In the genomic region with DNA sequence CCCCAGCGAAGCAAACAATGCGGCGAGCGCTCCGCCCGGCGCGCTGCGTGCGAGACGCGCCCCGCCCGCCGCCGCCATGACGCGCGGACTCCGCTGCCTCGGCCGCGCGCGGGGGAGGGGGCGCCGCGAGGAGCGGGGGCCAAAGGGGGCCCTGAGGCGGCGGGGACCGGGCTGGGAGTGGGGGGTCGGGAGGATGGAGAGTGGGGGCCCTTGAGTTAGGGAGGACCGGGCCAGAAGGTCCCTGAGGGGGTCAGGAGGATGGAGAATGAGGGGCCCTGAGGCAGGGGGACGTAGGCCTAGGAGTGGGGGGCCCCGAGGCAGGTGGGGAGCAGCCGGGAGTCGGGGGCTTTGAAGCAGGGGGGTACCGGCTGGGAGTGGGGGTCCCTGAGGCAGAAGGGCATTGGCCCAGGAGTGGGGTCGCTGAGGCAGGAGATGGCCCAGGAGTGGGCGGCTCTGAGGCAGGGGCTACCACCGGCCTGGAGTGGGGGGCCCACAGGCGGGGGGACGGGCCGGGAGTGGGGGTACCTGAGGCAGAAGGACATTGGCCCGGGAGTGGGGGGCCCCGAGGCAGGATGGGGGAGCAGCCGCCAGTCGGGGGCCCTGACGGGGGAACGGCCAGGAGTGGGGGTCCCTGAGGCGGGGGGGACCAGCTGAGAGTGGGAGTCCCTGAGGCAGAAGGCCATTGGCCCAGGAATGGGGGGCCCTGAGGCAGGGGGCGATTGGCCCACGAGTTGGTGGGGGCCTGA, we compare ENCODE assay signal across 8 cellular contexts. TPM values are rescaled to one million over a fixed set of nuclear protein-coding genes. Genes with fewer than 3 reads are reported as not detected.
DNase-seq lines count a peak whose midpoint lies in the region; ATAC-seq, FAIRE-seq and TF ChIP-seq lines count a peak whose summit lies in the region.

Gene BRD1 (minus strand): TSS at position 21 of the 746 bp plus-strand sequence. CDS start 3,556 bp downstream, outside the sequence.

- H3K9me3 ChIP-seq in OCI-LY7 (ENCODE audit: low read length) (no peaks in the 10 kb centered on the region), testis (no peaks in the 10 kb centered on the region)

- TF ChIP-seq CTCF in CD14-positive monocyte (IDR thresholded peaks at IDR 0.05) (no peak), OCI-LY7 (conservative IDR thresholded peaks at IDR 0.05; ENCODE audit: low read length) (no peak), fibroblast of pulmonary artery (IDR thresholded peaks at IDR 0.05; ENCODE audit: low read length, missing control alignments) (no peak), testis (IDR thresholded peaks at IDR 0.05) (no peak)

- peak within 1 kb of the TSS; percentile 78 for H3K4me3 ChIP-seq in OCI-LY7 (ENCODE audit: low read depth, low read length, poor library complexity, severe bottlenecking)
- peak within 1 kb of the TSS; percentile 74 for H3K4me3 ChIP-seq in fibroblast of pulmonary artery (replicated peaks; ENCODE audit: low read depth, low read length)
- peak within 1 kb of the TSS; percentile 82 to 85 for H3K4me3 ChIP-seq in testis

- peak within 1 kb of the TSS; percentile 86 to 92 for H3K4me3 Mint-ChIP-seq in CD14-positive monocyte
- peak within 1 kb of the TSS; percentile 91 for H3K4me3 Mint-ChIP-seq in activated T-helper 2 cell treated with anti-CD3 and anti-CD28 coated beads, Interferon-gamma antibody, Interleukin-2, Interleukin-4, amounts not matched to agents 10 μg/mL and 5 μg/mL and 100 μg/mL, durations not matched to agents 14 hours and 24 hours and 36 hours (ENCODE audit: low read depth)
- H3K4me3 Mint-ChIP-seq in naive thymus-derived CD8-positive, alpha-beta T cell: peak within 1 kb of the TSS; percentile 86 to 96 (median 93)

- H3K79me2 ChIP-seq in OCI-LY7 (ENCODE audit: insufficient read depth, low read depth, low read length): peaks cover 34% of the 10 kb centered on the region

- intact Hi-C loops in CD14-positive monocyte (cut with micrococcal nuclease): no loop called here
- intact Hi-C loops in OCI-LY7 (cut with micrococcal nuclease; ENCODE audit: unreplicated experiment): loop anchor here (2.0 kb wide), 1 partner anchor 25 kb away; the partner anchor contains the start of gene ZBED4
- intact Hi-C loops in activated T-helper 2 cell treated with anti-CD3 and anti-CD28 coated beads, Interferon-gamma antibody, Interleukin-2, Interleukin-4, amounts not matched to agents 10 μg/mL and 5 μg/mL and 100 μg/mL, durations not matched to agents 14 hours and 24 hours and 36 hours (cut with micrococcal nuclease): loop anchor here (5.0 kb wide), 1 partner anchor 39 kb away; no protein-coding TSS in a partner anchor
- intact Hi-C loops in testis (cut with DNase I; ENCODE audit: low total_unique reads): no loop called here

- DNase-seq in CD14-positive monocyte (ENCODE audit: low spot score) (peak; percentile 41), H54 (ENCODE audit: insufficient read length, low spot score) (no peak), OCI-LY7 (ENCODE audit: low spot score) (peak; percentile 83), fibroblast of pulmonary artery (ENCODE audit: low read depth) (peak; percentile 66), testis (peak; percentile 62), cerebellar nuclear complex (lab: John Stamatoyannopoulos, UW) (no peak)
- peak; percentile 46 for DNase-seq in activated T-helper 2 cell treated with anti-CD3 and anti-CD28 coated beads, Interferon-gamma antibody, Interleukin-2, Interleukin-4, amounts not matched to agents 10 μg/mL and 5 μg/mL and 100 μg/mL, durations not matched to agents 14 hours and 24 hours and 36 hours (ENCODE audit: low spot score)
- peak in 9 of 10 donors; percentile 20 to 58 (median 51) for DNase-seq in naive thymus-derived CD8-positive, alpha-beta T cell

- TF ChIP-seq POLR2A in H54 (IDR thresholded peaks at IDR 0.05; ENCODE audit: low read depth, low read length) (peak; percentile 68), testis (IDR thresholded peaks at IDR 0.05) (no peak)

- peak within 1 kb of the TSS; percentile 92 for H3K4me2 ChIP-seq in OCI-LY7 (ENCODE audit: low read length)

- peak within 1 kb of the TSS; percentile 71 to 86 (median 80) for H3K27ac Mint-ChIP-seq in CD14-positive monocyte
- H3K27ac Mint-ChIP-seq in activated T-helper 2 cell treated with anti-CD3 and anti-CD28 coated beads, Interferon-gamma antibody, Interleukin-2, Interleukin-4, amounts not matched to agents 10 μg/mL and 5 μg/mL and 100 μg/mL, durations not matched to agents 14 hours and 24 hours and 36 hours: peak within 1 kb of the TSS; percentile 89
- peak within 1 kb of the TSS; percentile 80 to 97 (median 96) for H3K27ac Mint-ChIP-seq in naive thymus-derived CD8-positive, alpha-beta T cell

- H3K27ac ChIP-seq in OCI-LY7 (ENCODE audit: low read depth, low read length, poor library complexity, severe bottlenecking): peak within 1 kb of the TSS; percentile 61
- H3K27ac ChIP-seq in testis: peak within 1 kb of the TSS; percentile 91 to 94

- peaks cover 35% of the 10 kb centered on the region for H3K4me1 Mint-ChIP-seq in CD14-positive monocyte
- H3K4me1 Mint-ChIP-seq in activated T-helper 2 cell treated with anti-CD3 and anti-CD28 coated beads, Interferon-gamma antibody, Interleukin-2, Interleukin-4, amounts not matched to agents 10 μg/mL and 5 μg/mL and 100 μg/mL, durations not matched to agents 14 hours and 24 hours and 36 hours (ENCODE audit: low read depth): peaks cover 40% of the 10 kb centered on the region
- H3K4me1 Mint-ChIP-seq in naive thymus-derived CD8-positive, alpha-beta T cell: peaks cover 26 to 44% (median 42%) of the 10 kb centered on the region in 4 donors

- no peak for FAIRE-seq in H54 (lab: Jason Lieb, UNC)

- CTCF ChIA-PET in OCI-LY7 (lab: Charles Lee; ENCODE audit: unreplicated experiment): no interaction called here

- H3K36me3 Mint-ChIP-seq in CD14-positive monocyte: peaks cover 17 to 23% of the 10 kb centered on the region in 2 donors
- H3K36me3 Mint-ChIP-seq in activated T-helper 2 cell treated with anti-CD3 and anti-CD28 coated beads, Interferon-gamma antibody, Interleukin-2, Interleukin-4, amounts not matched to agents 10 μg/mL and 5 μg/mL and 100 μg/mL, durations not matched to agents 14 hours and 24 hours and 36 hours (ENCODE audit: low read depth): peaks cover 39% of the 10 kb centered on the region
- H3K36me3 Mint-ChIP-seq in naive thymus-derived CD8-positive, alpha-beta T cell: peaks cover 8 to 20% (median 8%) of the 10 kb centered on the region in 3 donors

- H3K9me2 ChIP-seq in OCI-LY7 (ENCODE audit: insufficient read depth, low read length): no peaks in the 10 kb centered on the region

- no peaks in the 10 kb centered on the region for H3K27me3 Mint-ChIP-seq in CD14-positive monocyte (ENCODE audit: low read depth in 3 of 3)
- no peaks in the 10 kb centered on the region for H3K27me3 Mint-ChIP-seq in activated T-helper 2 cell treated with anti-CD3 and anti-CD28 coated beads, Interferon-gamma antibody, Interleukin-2, Interleukin-4, amounts not matched to agents 10 μg/mL and 5 μg/mL and 100 μg/mL, durations not matched to agents 14 hours and 24 hours and 36 hours (ENCODE audit: low read depth)
- H3K27me3 Mint-ChIP-seq in naive thymus-derived CD8-positive, alpha-beta T cell: no peaks in the 10 kb centered on the region

- H3K36me3 ChIP-seq in OCI-LY7 (ENCODE audit: insufficient read depth, low read length) (peaks cover 26% of the 10 kb centered on the region), testis (ENCODE audit: low read depth, missing control alignments) (no peaks in the 10 kb centered on the region)

- peaks cover 0 to 4% (median 0%) of the 10 kb centered on the region in 7 donors for H3K9me3 Mint-ChIP-seq in CD14-positive monocyte
- H3K9me3 Mint-ChIP-seq in activated T-helper 2 cell treated with anti-CD3 and anti-CD28 coated beads, Interferon-gamma antibody, Interleukin-2, Interleukin-4, amounts not matched to agents 10 μg/mL and 5 μg/mL and 100 μg/mL, durations not matched to agents 14 hours and 24 hours and 36 hours: peaks cover 8% of the 10 kb centered on the region
- H3K9me3 Mint-ChIP-seq in naive thymus-derived CD8-positive, alpha-beta T cell: no peaks in the 10 kb centered on the region

- POLR2A ChIA-PET in OCI-LY7 (lab: Charles Lee): no interaction called here
- POLR2A ChIA-PET in naive thymus-derived CD8-positive, alpha-beta T cell (lab: Charles Lee): interaction anchor here (0.7 to 2.4 kb wide), 4 partner anchors 10 to 465 kb away, joined by 3 to 18 read pairs (median 4); no protein-coding TSS in a partner anchor

- H3K27me3 ChIP-seq in testis: no peaks in the 10 kb centered on the region

- WGBS in testis, 2 donors: 9 to 33% methylated on average over 5 to 40 of the region's 54 CpGs

- peak within 1 kb of the TSS; percentile 90; the same call in 1 of the 2 replicates for H2AFZ ChIP-seq in OCI-LY7 (ENCODE audit: low read length)

- BruUV-seq in OCI-LY7 (replicated peaks; lab: Mats Ljungman, UMichigan): no TSS peak

- peak; percentile 51 to 66 for ATAC-seq in naive thymus-derived CD8-positive, alpha-beta T cell

- peaks cover 15% of the 10 kb centered on the region; the same call in 1 of the 2 replicates for H4K20me1 ChIP-seq in OCI-LY7 (ENCODE audit: insufficient read depth, low read length)

- H3K4me1 ChIP-seq in OCI-LY7 (ENCODE audit: insufficient read depth, low read length, poor library complexity, severe bottlenecking): peaks cover 38% of the 10 kb centered on the region
- H3K4me1 ChIP-seq in testis: peaks cover 27% of the 10 kb centered on the region

RNA-seq across cellular contexts. Expression of gene BRD1, which starts in this region (rescaled TPM):
- polyA plus RNA-seq in CD14-positive monocyte (under 1 TPM; 0.61 to 0.86 TPM), testis (ENCODE audit: insufficient read depth, low read depth, low replicate concordance) (114 TPM)
- total RNA-seq in OCI-LY7 (2014; rRNA removed; shearing (Covaris generic)): 37.3 and 38.1 TPM in 2 replicates
- total RNA-seq in OCI-LY7 (2022) (46.6 and 47.3 TPM in 2 replicates), testis (100 to 1,000 TPM; 113 to 122 TPM)
- 41.3 and 46.2 TPM in 2 replicates for total RNA-seq in activated T-helper 2 cell treated with anti-CD3 and anti-CD28 coated beads, Interferon-gamma antibody, Interleukin-2, Interleukin-4, amounts not matched to agents 10 μg/mL and 5 μg/mL and 100 μg/mL, durations not matched to agents 14 hours and 24 hours and 36 hours
- total RNA-seq in naive thymus-derived CD8-positive, alpha-beta T cell: 10 to 100 TPM; 80.9 to 86.8 TPM
- 1 to 10 TPM; 1.9 to 3.7 (median 2.2) TPM for polyA plus RNA-seq in naive thymus-derived CD8-positive, alpha-beta T cell

Comparison
In these comparisons a context has a peak if more than half of its experiments do, and no peak if none do; other contexts are left out.
1. RNA of gene BRD1 (polyA plus RNA-seq): 114 TPM in testis (single experiment); 1.9 to 3.7 TPM in naive thymus-derived CD8-positive, alpha-beta T cell and 0.61 to 0.86 TPM in CD14-positive monocyte; every median in the first group is over 10 times any median in the second.
2. Peak in DNase-seq in CD14-positive monocyte; RNA of the gene not detected or under 1 TPM.
3. DNase-seq: peak in OCI-LY7 (single experiment), activated T-helper 2 cell treated with anti-CD3 and anti-CD28 coated beads, Interferon-gamma antibody, Interleukin-2, Interleukin-4, amounts not matched to agents 10 μg/mL and 5 μg/mL and 100 μg/mL, durations not matched to agents 14 hours and 24 hours and 36 hours (single experiment), fibroblast of pulmonary artery (single experiment), naive thymus-derived CD8-positive, alpha-beta T cell (9 of 10) and testis (single experiment); none in H54 (single experiment) and cerebellar nuclear complex (0 of 2).
4. intact Hi-C loops: an anchor here in OCI-LY7 (2.0 kb wide) and activated T-helper 2 cell treated with anti-CD3 and anti-CD28 coated beads, Interferon-gamma antibody, Interleukin-2, Interleukin-4, amounts not matched to agents 10 μg/mL and 5 μg/mL and 100 μg/mL, durations not matched to agents 14 hours and 24 hours and 36 hours (5.0 kb wide); none called in CD14-positive monocyte and testis.
5. Peak in every context shown above with its lines, with median percentiles within 50 percentile points of each other: H3K27ac Mint-ChIP-seq, H3K4me3 Mint-ChIP-seq and H3K4me3 ChIP-seq.